In the genomic region with DNA sequence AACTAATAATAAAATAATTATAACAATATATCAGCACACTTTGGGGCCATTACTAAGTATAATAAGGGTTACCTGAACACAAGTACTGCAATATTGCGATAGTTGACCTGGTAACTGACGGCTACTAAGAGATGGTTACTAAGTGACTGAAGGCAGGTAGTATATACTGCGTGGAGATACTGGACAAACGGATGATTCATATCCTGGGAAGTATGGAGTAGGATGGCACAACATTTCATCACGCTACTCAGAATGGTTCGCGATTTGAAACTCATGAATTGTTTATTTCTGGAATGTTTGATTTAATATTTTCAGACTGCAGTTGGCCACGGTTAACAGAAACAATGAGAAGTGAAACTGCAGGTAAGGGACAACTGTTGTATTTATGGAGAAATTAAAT, we compare ENCODE assay signal across 20 cellular contexts.
"Had no signal": no experiment of that assay in that cellular context is flagged by ENCODE, and none has a peak within 500 bp of the region (broad histone marks: within the 10 kb centered on the region; RNA-seq: fewer than 3 reads in every experiment).

No MANE protein-coding gene starts in this region.

- H3K27me3 ChIP-seq: cardiac muscle cell, foreskin keratinocyte, hepatocyte, spleen, thyroid gland had no signal

- H3K27me3 Mint-ChIP-seq: activated naive CD4-positive, alpha-beta T cell treated with anti-CD3 and anti-CD28 coated beads, Interleukin-2, amount 10 ng/mL, durations not matched to agents 7 days and 5 days; effector memory CD8-positive, alpha-beta T cell; stimulated activated naive B cell treated with anti-CD40 and anti-IgM and Interleukin-4, amounts not matched to agents 10 μg/mL and 1 μg/mL and 100 μg/mL, for 72 hours had no signal

- H3K27ac Mint-ChIP-seq: activated naive CD4-positive, alpha-beta T cell treated with anti-CD3 and anti-CD28 coated beads, Interleukin-2, amount 10 ng/mL, durations not matched to agents 7 days and 5 days; effector memory CD8-positive, alpha-beta T cell; mesothelial cell of epicardium; stimulated activated naive B cell treated with anti-CD40 and anti-IgM and Interleukin-4, amounts not matched to agents 10 μg/mL and 1 μg/mL and 100 μg/mL, for 72 hours; T-helper 1 cell treated with Interleukin-12 subunit alpha and Interleukin-12 subunit beta and Interleukin-4 antibody, amounts not matched to agents 30 μg/mL and 1 μg/mL, for 36 hours had no signal

- H3K4me1 Mint-ChIP-seq: stimulated activated naive B cell treated with anti-CD40 and anti-IgM and Interleukin-4, amounts not matched to agents 10 μg/mL and 1 μg/mL and 100 μg/mL, for 72 hours had no signal

- H3K4me3 ChIP-seq: cardiac muscle cell, hepatocyte, lung, spleen, thyroid gland had no signal

- ATAC-seq: activated T-cell treated with anti-CD3 and anti-CD28 coated beads, Interleukin-2, amount 50 U/mL, for 4 hours; effector memory CD8-positive, alpha-beta T cell; foreskin keratinocyte; stimulated activated naive B cell treated with anti-CD40 and anti-IgM and Interleukin-4, amounts not matched to agents 10 μg/mL and 1 μg/mL and 100 μg/mL, for 72 hours had no signal

- FAIRE-seq: astrocyte, islet of Langerhans had no signal

- DNase-seq: activated CD4-positive, alpha-beta T cell treated with anti-CD3 and anti-CD28 coated beads, Interleukin-2, amount 50 U/mL, for 1 hour; activated CD4-positive, CD25-positive, alpha-beta regulatory T cell treated with anti-CD3 and anti-CD28 coated beads, Interleukin-2, amount 50 U/mL, for 72 hours; activated CD8-positive, alpha-beta memory T cell treated with anti-CD3 and anti-CD28 coated beads, Interleukin-2, amount 50 U/mL, for 4 hours; activated effector memory CD4-positive, alpha-beta T cell treated with Interleukin-2 at 50 U/mL for 16 hours; activated naive CD4-positive, alpha-beta T cell treated with anti-CD3 and anti-CD28 coated beads, Interleukin-2, amount 10 ng/mL, durations not matched to agents 7 days and 5 days; activated T-cell treated with anti-CD3 and anti-CD28 coated beads, Interleukin-2, amount 50 U/mL, for 4 hours; dermis blood vessel endothelial cell; effector memory CD8-positive, alpha-beta T cell; foreskin keratinocyte; retina; spleen; stimulated activated naive B cell treated with anti-CD40 and anti-IgM and Interleukin-4, amounts not matched to agents 10 μg/mL and 1 μg/mL and 100 μg/mL, for 72 hours; thyroid gland had no signal

- H3K4me3 Mint-ChIP-seq: activated naive CD4-positive, alpha-beta T cell treated with anti-CD3 and anti-CD28 coated beads, Interleukin-2, amount 10 ng/mL, durations not matched to agents 7 days and 5 days; activated T-cell treated with anti-CD3 and anti-CD28 coated beads, Interleukin-2, amount 50 U/mL, for 4 hours; effector memory CD8-positive, alpha-beta T cell; mesothelial cell of epicardium; stimulated activated naive B cell treated with anti-CD40 and anti-IgM and Interleukin-4, amounts not matched to agents 10 μg/mL and 1 μg/mL and 100 μg/mL, for 72 hours; T-helper 1 cell treated with Interleukin-12 subunit alpha and Interleukin-12 subunit beta and Interleukin-4 antibody, amounts not matched to agents 30 μg/mL and 1 μg/mL, for 36 hours had no signal

- H3K9me3 Mint-ChIP-seq: activated naive CD4-positive, alpha-beta T cell treated with anti-CD3 and anti-CD28 coated beads, Interleukin-2, amount 10 ng/mL, durations not matched to agents 7 days and 5 days; activated T-cell treated with anti-CD3 and anti-CD28 coated beads, Interleukin-2, amount 50 U/mL, for 4 hours; effector memory CD8-positive, alpha-beta T cell; mesothelial cell of epicardium; stimulated activated naive B cell treated with anti-CD40 and anti-IgM and Interleukin-4, amounts not matched to agents 10 μg/mL and 1 μg/mL and 100 μg/mL, for 72 hours; T-helper 1 cell treated with Interleukin-12 subunit alpha and Interleukin-12 subunit beta and Interleukin-4 antibody, amounts not matched to agents 30 μg/mL and 1 μg/mL, for 36 hours had no signal
